Comparison of ENCODE assay signal across 22 cellular contexts in the genomic region with DNA sequence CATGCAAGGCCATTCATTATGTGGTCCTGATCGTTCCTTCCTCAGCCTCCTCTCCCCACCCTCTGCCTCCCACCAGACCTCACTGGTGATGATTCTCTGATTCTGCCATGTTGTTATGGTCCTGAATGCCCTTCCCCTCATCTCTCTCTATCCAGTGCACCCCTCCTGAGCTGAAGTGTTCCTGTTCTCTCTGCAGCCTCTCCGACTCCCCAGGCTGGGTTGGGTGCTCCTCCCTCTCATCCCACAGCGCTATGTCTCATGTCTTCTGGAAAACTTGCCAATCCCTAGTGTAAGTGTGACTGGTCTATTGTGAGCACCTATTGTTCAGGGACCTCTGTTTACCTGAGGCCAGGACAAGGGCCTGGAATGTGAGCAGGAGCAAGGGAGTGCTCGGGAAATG. TPM values are rescaled to one million over a fixed set of nuclear protein-coding genes. Genes with fewer than 3 reads are reported as not detected.
"Had no signal": no experiment of that assay in that cellular context is flagged by ENCODE, and none has a peak within 500 bp of the region (broad histone marks: within the 10 kb centered on the region; RNA-seq: fewer than 3 reads in every experiment).

No MANE protein-coding gene starts in this region.

- H3K4me3 ChIP-seq: esophagus muscularis mucosa, left ventricle myocardium inferior, right lobe of liver, skin epidermis, testis, upper lobe of right lung had no signal

- H3K36me3 ChIP-seq: brain microvascular endothelial cell, right lobe of liver, upper lobe of right lung had no signal

- H3K9ac ChIP-seq: parathyroid adenoma had no signal

- H3K27me3 ChIP-seq: brain microvascular endothelial cell, esophagus muscularis mucosa, right lobe of liver, testis, upper lobe of right lung had no signal

- H3K27ac Mint-ChIP-seq: activated CD4-positive, alpha-beta T cell treated with anti-CD3 and anti-CD28 coated beads, Interleukin-2, amount 10 ng/mL, durations not matched to agents 7 days and 5 days; activated CD8-positive, alpha-beta T cell treated with anti-CD3 and anti-CD28 coated beads, Interleukin-2, amount 10 ng/mL, durations not matched to agents 7 days and 5 days; stimulated activated naive B cell treated with anti-CD40 and anti-IgM and Interleukin-4, amounts not matched to agents 10 μg/mL and 1 μg/mL and 100 μg/mL, for 72 hours; T-cell; T-helper 2 cell treated with Interferon-gamma antibody and Interleukin-4, amounts not matched to agents 5 μg/mL and 100 μg/mL, for 36 hours had no signal

- H3K4me1 ChIP-seq: right lobe of liver, upper lobe of right lung had no signal

- H3K27me3 Mint-ChIP-seq: activated CD4-positive, alpha-beta T cell treated with anti-CD3 and anti-CD28 coated beads, Interleukin-2, amount 10 ng/mL, durations not matched to agents 7 days and 5 days had no signal

- H3K36me3 Mint-ChIP-seq: activated naive CD4-positive, alpha-beta T cell treated with anti-CD3 and anti-CD28 coated beads, Interleukin-2, amount 50 U/mL, for 72 hours; naive thymus-derived CD4-positive, alpha-beta T cell; stimulated activated naive B cell treated with anti-CD40 and anti-IgM and Interleukin-4, amounts not matched to agents 10 μg/mL and 1 μg/mL and 100 μg/mL, for 72 hours; T-cell had no signal

- H3K27ac ChIP-seq: brain microvascular endothelial cell, esophagus muscularis mucosa, left ventricle myocardium inferior, parathyroid adenoma, right lobe of liver, testis, upper lobe of right lung, VCaP had no signal

- H3K9me3 ChIP-seq: esophagus muscularis mucosa, left ventricle myocardium inferior, right lobe of liver, testis, upper lobe of right lung had no signal

- H3K4me3 Mint-ChIP-seq: activated CD4-positive, alpha-beta T cell treated with anti-CD3 and anti-CD28 coated beads, Interleukin-2, amount 10 ng/mL, durations not matched to agents 7 days and 5 days; activated CD8-positive, alpha-beta T cell treated with anti-CD3 and anti-CD28 coated beads, Interleukin-2, amount 10 ng/mL, durations not matched to agents 7 days and 5 days; effector memory CD8-positive, alpha-beta T cell; naive thymus-derived CD4-positive, alpha-beta T cell; stimulated activated naive B cell treated with anti-CD40 and anti-IgM and Interleukin-4, amounts not matched to agents 10 μg/mL and 1 μg/mL and 100 μg/mL, for 72 hours; T-cell; T-helper 2 cell treated with Interferon-gamma antibody and Interleukin-4, amounts not matched to agents 5 μg/mL and 100 μg/mL, for 36 hours had no signal

- DNase-seq: activated CD4-positive, alpha-beta T cell treated with anti-CD3 and anti-CD28 coated beads, Interleukin-2, amount 10 ng/mL, durations not matched to agents 7 days and 5 days; activated CD4-positive, CD25-positive, alpha-beta regulatory T cell treated with anti-CD3 and anti-CD28 coated beads, Interleukin-2, amount 50 U/mL, for 72 hours; activated CD8-positive, alpha-beta T cell treated with anti-CD3 and anti-CD28 coated beads, Interleukin-2, amount 10 ng/mL, durations not matched to agents 7 days and 5 days; brain microvascular endothelial cell; central memory CD4-positive, alpha-beta T cell; effector memory CD8-positive, alpha-beta T cell; hippocampal formation; kidney glomerular epithelial cell; left ventricle myocardium inferior; naive thymus-derived CD4-positive, alpha-beta T cell; right lobe of liver; stimulated activated CD4-positive, alpha-beta T cell treated with anti-CD3 and anti-CD28 coated beads, Interleukin-2, amount 100 ng/mL, for 24 hours; stimulated activated naive B cell treated with anti-CD40 and anti-IgM and Interleukin-4, amounts not matched to agents 10 μg/mL and 1 μg/mL and 100 μg/mL, for 72 hours; T-cell; testis; upper lobe of right lung had no signal

- H2AFZ ChIP-seq: parathyroid adenoma had no signal

- H3K79me2 ChIP-seq: parathyroid adenoma had no signal

- ATAC-seq: activated CD8-positive, alpha-beta T cell treated with anti-CD3 and anti-CD28 coated beads, Interleukin-2, amount 10 ng/mL, durations not matched to agents 7 days and 5 days; activated naive CD4-positive, alpha-beta T cell treated with anti-CD3 and anti-CD28 coated beads, Interleukin-2, amount 50 U/mL, for 72 hours; effector memory CD8-positive, alpha-beta T cell; naive thymus-derived CD4-positive, alpha-beta T cell; right lobe of liver; stimulated activated naive B cell treated with anti-CD40 and anti-IgM and Interleukin-4, amounts not matched to agents 10 μg/mL and 1 μg/mL and 100 μg/mL, for 72 hours; T-cell; upper lobe of right lung had no signal

- H3K4me1 Mint-ChIP-seq: activated CD4-positive, alpha-beta T cell treated with anti-CD3 and anti-CD28 coated beads, Interleukin-2, amount 10 ng/mL, durations not matched to agents 7 days and 5 days; naive thymus-derived CD4-positive, alpha-beta T cell; T-cell had no signal

- H3K9me3 Mint-ChIP-seq: activated CD4-positive, alpha-beta T cell treated with anti-CD3 and anti-CD28 coated beads, Interleukin-2, amount 10 ng/mL, durations not matched to agents 7 days and 5 days; activated naive CD4-positive, alpha-beta T cell treated with anti-CD3 and anti-CD28 coated beads, Interleukin-2, amount 50 U/mL, for 72 hours; effector memory CD8-positive, alpha-beta T cell; naive thymus-derived CD4-positive, alpha-beta T cell; stimulated activated naive B cell treated with anti-CD40 and anti-IgM and Interleukin-4, amounts not matched to agents 10 μg/mL and 1 μg/mL and 100 μg/mL, for 72 hours; T-cell; T-helper 2 cell treated with Interferon-gamma antibody and Interleukin-4, amounts not matched to agents 5 μg/mL and 100 μg/mL, for 36 hours had no signal

RNA-seq across cellular contexts. Expression of a gene that starts 38.3 kb away (rescaled TPM):
- total RNA-seq: activated CD4-positive, alpha-beta T cell treated with anti-CD3 and anti-CD28 coated beads, Interleukin-2, amount 10 ng/mL, durations not matched to agents 7 days and 5 days; activated CD8-positive, alpha-beta T cell treated with anti-CD3 and anti-CD28 coated beads, Interleukin-2, amount 10 ng/mL, durations not matched to agents 7 days and 5 days; activated naive CD4-positive, alpha-beta T cell treated with anti-CD3 and anti-CD28 coated beads, Interleukin-2, amount 50 U/mL, for 72 hours; naive thymus-derived CD4-positive, alpha-beta T cell; right lobe of liver; T-cell; upper lobe of right lung had no signal
- polyA plus RNA-seq: naive thymus-derived CD4-positive, alpha-beta T cell had no signal

RNA-seq across cellular contexts. Expression of a gene that starts 48.1 kb away (rescaled TPM):
- total RNA-seq: activated CD4-positive, alpha-beta T cell treated with anti-CD3 and anti-CD28 coated beads, Interleukin-2, amount 10 ng/mL, durations not matched to agents 7 days and 5 days; activated CD8-positive, alpha-beta T cell treated with anti-CD3 and anti-CD28 coated beads, Interleukin-2, amount 10 ng/mL, durations not matched to agents 7 days and 5 days had no signal
